In genomic region chr14:76273346-76273745, GRCh38 we compare ENCODE assay signal across 22 cellular contexts.
"Had no signal": no experiment of that assay in that cellular context is flagged by ENCODE, and none has a peak within 500 bp of the region (broad histone marks: within the 10 kb centered on the region; RNA-seq: fewer than 3 reads in every experiment).

No MANE protein-coding gene starts in this region.

- H3K4me3 Mint-ChIP-seq: naive thymus-derived CD8-positive, alpha-beta T cell; type B pancreatic cell had no signal

- ATAC-seq: esophagus mucosa; heart left ventricle; mucosa of descending colon; naive thymus-derived CD8-positive, alpha-beta T cell; stimulated activated naive CD8-positive, alpha-beta T cell treated with anti-CD3 and anti-CD28 coated beads, Interleukin-15, Interleukin-2, amounts not matched to agents 100 U/mL and 50 U/mL, for 24 hours had no signal

- H3K9me3 ChIP-seq: heart left ventricle, mucosa of descending colon, neutrophil, suprapubic skin, thyroid gland had no signal

- H3K4me3 ChIP-seq: dorsolateral prefrontal cortex, heart left ventricle, mucosa of descending colon, suprapubic skin, thyroid gland had no signal

- H3K9me3 Mint-ChIP-seq: type B pancreatic cell had no signal

- H3K27ac ChIP-seq: dorsolateral prefrontal cortex, heart left ventricle, neutrophil, suprapubic skin, thyroid gland had no signal

- H3K4me1 ChIP-seq: suprapubic skin, thyroid gland had no signal

- FAIRE-seq: endometrium, frontal cortex, islet of Langerhans, small intestine, urothelium cell line had no signal

- H3K36me3 Mint-ChIP-seq: naive thymus-derived CD8-positive, alpha-beta T cell; type B pancreatic cell had no signal

- H3K36me3 ChIP-seq: heart left ventricle, neutrophil, suprapubic skin, thyroid gland had no signal

- DNase-seq: cortex of kidney; dorsolateral prefrontal cortex; effector CD8-positive, alpha-beta T cell; heart left ventricle; hypothalamus; kidney glomerular epithelial cell; mammary epithelial cell; mucosa of descending colon; naive thymus-derived CD8-positive, alpha-beta T cell; posterior cingulate gyrus; small intestine; stimulated activated CD4-positive, alpha-beta T cell treated with anti-CD3 and anti-CD28 coated beads, Interleukin-12 subunit alpha, Interleukin-12 subunit beta, amount 100 ng/mL, for 4 hours; stimulated activated naive CD8-positive, alpha-beta T cell treated with anti-CD3 and anti-CD28 coated beads, Interleukin-15, Interleukin-2, amounts not matched to agents 100 U/mL and 50 U/mL, for 24 hours; thyroid gland had no signal

- H3K27ac Mint-ChIP-seq: naive thymus-derived CD8-positive, alpha-beta T cell; type B pancreatic cell had no signal

- H3K27me3 ChIP-seq: thyroid gland had no signal
